Comparison of ENCODE assay signal across 11 cellular contexts in genomic region chr7:138608292-138608691, GRCh38.
DNase-seq lines count a peak whose midpoint lies in the region; ATAC-seq and TF ChIP-seq lines count a peak whose summit lies in the region.
"Had no signal": no experiment of that assay in that cellular context is flagged by ENCODE, and none has a peak within 500 bp of the region (broad histone marks: within the 10 kb centered on the region; RNA-seq: fewer than 3 reads in every experiment).

No MANE protein-coding gene starts in this region.

- ATAC-seq in HG02885 (IDR thresholded peaks at IDR 0.05; ENCODE audit: poor library complexity, unreplicated experiment) (peak; percentile 82), GM19397 (IDR thresholded peaks at IDR 0.05; ENCODE audit: unreplicated experiment) (no peak), SK-N-SH treated with all-trans-retinoic acid at 6 μM for 48 hours (no peak)

- DNase-seq in activated T-cell treated with anti-CD3 and anti-CD28 coated beads, Interleukin-2, amount 50 U/mL, for 48 hours, result peak; percentile 52 to 59
- no peak for DNase-seq in activated T-cell treated with anti-CD3 and anti-CD28 coated beads, Interleukin-2, amount 50 U/mL, for 1 hour
- DNase-seq in brain pericyte (ENCODE audit: low read depth, low spot score), result peak; percentile 31
- peak; percentile 39 for DNase-seq in stimulated activated CD8-positive, alpha-beta memory T cell treated with anti-CD3 and anti-CD28 coated beads, Interleukin-4, amount 100 ng/mL, for 48 hours
- no peak for DNase-seq in foreskin melanocyte
- DNase-seq: AML-193, NCI-H510A, substantia nigra had no signal

TF ChIP-seq in SK-N-SH treated with all-trans-retinoic acid at 6 μM for 48 hours, 23 proteins besides CTCF, POLR2A, EP300 and RAD21:
- TF ChIP-seq TOX (CRISPR knock-in tag; IDR thresholded peaks at IDR 0.05; ENCODE audit: borderline replicate concordance), result no peak
- TF ChIP-seq CSRNP3 (CRISPR knock-in tag; IDR thresholded peaks at IDR 0.05), result no peak
- TF ChIP-seq ZFP3 (CRISPR knock-in tag; IDR thresholded peaks at IDR 0.05), result no peak
- TF ChIP-seq ISL1 (CRISPR knock-in tag; IDR thresholded peaks at IDR 0.05), result no peak
- TF ChIP-seq ZFP30 (CRISPR knock-in tag; IDR thresholded peaks at IDR 0.05), result no peak
- no peak for TF ChIP-seq RARB (CRISPR knock-in tag; IDR thresholded peaks at IDR 0.05)
- no peak for TF ChIP-seq TCF4 (CRISPR knock-in tag; IDR thresholded peaks at IDR 0.05; ENCODE audit: borderline replicate concordance)
- TF ChIP-seq TSHZ2 (CRISPR knock-in tag; IDR thresholded peaks at IDR 0.05), result no peak
- no peak for TF ChIP-seq ARNTL (CRISPR knock-in tag; IDR thresholded peaks at IDR 0.05; ENCODE audit: borderline replicate concordance, low read depth)
- TF ChIP-seq PPARA (CRISPR knock-in tag; IDR thresholded peaks at IDR 0.05; ENCODE audit: borderline replicate concordance), result no peak
- no peak for TF ChIP-seq GLIS3 (CRISPR knock-in tag; IDR thresholded peaks at IDR 0.05)
- TF ChIP-seq POU6F1 (CRISPR knock-in tag; IDR thresholded peaks at IDR 0.05; ENCODE audit: borderline replicate concordance, low read depth), result no peak
- no peak for TF ChIP-seq BACH2 (CRISPR knock-in tag; IDR thresholded peaks at IDR 0.05; ENCODE audit: borderline replicate concordance)
- TF ChIP-seq ZNF8 (CRISPR knock-in tag; IDR thresholded peaks at IDR 0.05), result no peak
- no peak for TF ChIP-seq CREB5 (CRISPR knock-in tag; IDR thresholded peaks at IDR 0.05; ENCODE audit: low read depth)
- no peak for TF ChIP-seq ZNF565 (CRISPR knock-in tag; conservative IDR thresholded peaks at IDR 0.05; ENCODE audit: low read depth)
- no peak for TF ChIP-seq OSR1 (CRISPR knock-in tag; IDR thresholded peaks at IDR 0.05)

Comparison
In these comparisons a context has a peak if more than half of its experiments do, and no peak if none do; other contexts are left out.
1. DNase-seq: peak in activated T-cell treated with anti-CD3 and anti-CD28 coated beads, Interleukin-2, amount 50 U/mL, for 48 hours (2 of 2), brain pericyte (single experiment) and stimulated activated CD8-positive, alpha-beta memory T cell treated with anti-CD3 and anti-CD28 coated beads, Interleukin-4, amount 100 ng/mL, for 48 hours (single experiment); none in activated T-cell treated with anti-CD3 and anti-CD28 coated beads, Interleukin-2, amount 50 U/mL, for 1 hour (single experiment) and foreskin melanocyte (single experiment).